12 cellular contexts compared by ENCODE assay signal in genomic region chr9:131675437-131676022, GRCh38.
A peak's percentile ranks its signal among the peaks of the same experiment; 100 is the strongest.
DNase-seq lines count a peak whose midpoint lies in the region; ATAC-seq and TF ChIP-seq lines count a peak whose summit lies in the region.
"Had no signal": no experiment of that assay in that cellular context is flagged by ENCODE, and none has a peak within 500 bp of the region (broad histone marks: within the 10 kb centered on the region; RNA-seq: fewer than 3 reads in every experiment).

No MANE protein-coding gene starts in this region.

- H3K27me3 Mint-ChIP-seq in MCF 10A (ENCODE audit: insufficient read depth, unreplicated experiment) = no peaks in the 10 kb centered on the region
- H3K27me3 Mint-ChIP-seq in activated naive CD8-positive, alpha-beta T cell treated with anti-CD3 and anti-CD28 coated beads, Interleukin-2, amount 10 ng/mL, durations not matched to agents 7 days and 5 days = no peaks in the 10 kb centered on the region

- H3K9me3 Mint-ChIP-seq in MCF 10A (ENCODE audit: unreplicated experiment) = no peaks in the 10 kb centered on the region
- H3K9me3 Mint-ChIP-seq in activated naive CD8-positive, alpha-beta T cell treated with anti-CD3 and anti-CD28 coated beads, Interleukin-2, amount 10 ng/mL, durations not matched to agents 7 days and 5 days = no peaks in the 10 kb centered on the region
- H3K9me3 Mint-ChIP-seq: activated naive CD4-positive, alpha-beta T cell treated with anti-CD3 and anti-CD28 coated beads for 36 hours had no signal

- BruUV-seq in MCF 10A (replicated peaks; lab: Mats Ljungman, UMichigan) (no TSS peak), mammary epithelial cell (replicated peaks; lab: Mats Ljungman, UMichigan) (no TSS peak)

- POLR2A ChIA-PET in MCF 10A (lab: Yijun Ruan, JAX) = interaction anchor here (0.9 to 2.1 kb wide), 3 partner anchors 17 to 42 kb away, joined by 3 to 8 read pairs (median 4); no protein-coding TSS in a partner anchor
- POLR2A ChIA-PET in activated naive CD8-positive, alpha-beta T cell treated with anti-CD3 and anti-CD28 coated beads, Interleukin-2, amount 10 ng/mL, durations not matched to agents 7 days and 5 days (lab: Charles Lee) = interaction anchor here (2.8 to 5.2 kb wide), 2 partner anchors 52 to 57 kb away, joined by 11 to 42 read pairs; no protein-coding TSS in a partner anchor

- H3K4me3 ChIP-seq in mammary epithelial cell (replicated peaks in 1 of 3; ENCODE audit: insufficient read depth in 1 of 3, low read depth in 2 of 3, low read length in 3 of 3) = no peak overlapping the region
- H3K4me3 ChIP-seq in lung = no peak overlapping the region
- no peak overlapping the region for H3K4me3 ChIP-seq in upper lobe of left lung
- H3K4me3 ChIP-seq in MG63 = no peak overlapping the region
- H3K4me3 ChIP-seq: SJSA1 had no signal

- intact Hi-C loops in MCF 10A (cut with micrococcal nuclease) = no loop called here
- intact Hi-C loops in mammary epithelial cell (cut with micrococcal nuclease) = loop anchor here (5.0 kb wide), 1 partner anchor 52 kb away; no protein-coding TSS in a partner anchor

- peaks cover 73% of the 10 kb centered on the region for H3K79me2 ChIP-seq in mammary epithelial cell (ENCODE audit: insufficient read depth, low read length)

- no peak for TF ChIP-seq POLR2A in upper lobe of left lung (IDR thresholded peaks at IDR 0.05)

- WGBS in mammary epithelial cell (ENCODE audit: low coverage, missing lambda C conversion rate) = 80% methylated on average over 5 of the region's 6 CpGs
- 67 to 80% methylated on average over 6 of the region's 6 CpGs for WGBS in lung, 2 donors
- 64 to 76% methylated on average over 6 of the region's 6 CpGs for WGBS in upper lobe of left lung, 2 donors

- no peaks in the 10 kb centered on the region for H3K27me3 ChIP-seq in mammary epithelial cell (ENCODE audit: insufficient read depth, low read length)
- no peaks in the 10 kb centered on the region for H3K27me3 ChIP-seq in lung (ENCODE audit: control insufficient read depth, insufficient read depth)
- no peaks in the 10 kb centered on the region for H3K27me3 ChIP-seq in upper lobe of left lung
- H3K27me3 ChIP-seq in MG63 = no peaks in the 10 kb centered on the region
- H3K27me3 ChIP-seq: SJSA1 had no signal

- H3K4me2 ChIP-seq in mammary epithelial cell (ENCODE audit: insufficient read depth, low read depth, low read length) = no peak overlapping the region

- DNase-seq in MCF 10A (ENCODE audit: unreplicated experiment) = no peak
- no peak for DNase-seq in mammary epithelial cell
- no peak for DNase-seq in activated naive CD8-positive, alpha-beta T cell treated with anti-CD3 and anti-CD28 coated beads, Interleukin-2, amount 10 ng/mL, durations not matched to agents 7 days and 5 days
- no peak for DNase-seq in lung (ENCODE audit: low spot score)
- no peak for DNase-seq in upper lobe of left lung
- DNase-seq in MG63 = no peak
- DNase-seq: NCI-H1105 treated with DMSO at 0.1 percent for 48 hours, posterior cingulate gyrus had no signal

- dilution Hi-C loops in mammary epithelial cell (cut with HindIII; ENCODE audit: low sequenced_read_pairs) = no loop called here

- H2AFZ ChIP-seq in mammary epithelial cell (ENCODE audit: low read depth, low read length) = no peak overlapping the region

- H3K9me3 ChIP-seq in mammary epithelial cell (replicated peaks; ENCODE audit: insufficient read depth, low read length) (no peaks in the 10 kb centered on the region), lung (ENCODE audit: control insufficient read depth in 2 of 2, insufficient read depth in 1 of 2, low read length in 1 of 2) (no peaks in the 10 kb centered on the region), upper lobe of left lung (no peaks in the 10 kb centered on the region), MG63 (no peaks in the 10 kb centered on the region; the same call in 1 of the 2 replicates)
- H3K9me3 ChIP-seq: SJSA1 had no signal

- H3K27ac ChIP-seq in mammary epithelial cell (ENCODE audit: insufficient read depth, low read depth, low read length) (no peak overlapping the region), lung (ENCODE audit: low read depth in 1 of 2, low read length in 1 of 2) (peak overlapping the region; percentile 86 to 90), upper lobe of left lung (peak overlapping the region; percentile 78 to 88 (median 84))
- H3K27ac ChIP-seq: SJSA1 had no signal

- no peak for TF ChIP-seq EP300 in upper lobe of left lung (IDR thresholded peaks at IDR 0.05)

- CTCF ChIA-PET in MCF 10A (lab: Yijun Ruan, JAX) = interaction anchor here (0.6 kb wide), 2 partner anchors 39 to 1440 kb away, joined by 3 read pairs; no protein-coding TSS in a partner anchor
- CTCF ChIA-PET in mammary epithelial cell (lab: Charles Lee; ENCODE audit: low non-redundant PET) = no interaction called here

- H3K9ac ChIP-seq in mammary epithelial cell (ENCODE audit: insufficient read depth, low read length) = no peak overlapping the region

- H3K27ac Mint-ChIP-seq in MCF 10A (ENCODE audit: low read depth, unreplicated experiment) = peak overlapping the region; percentile 90
- H3K27ac Mint-ChIP-seq in activated naive CD8-positive, alpha-beta T cell treated with anti-CD3 and anti-CD28 coated beads, Interleukin-2, amount 10 ng/mL, durations not matched to agents 7 days and 5 days = no peak overlapping the region
- H3K27ac Mint-ChIP-seq: activated naive CD4-positive, alpha-beta T cell treated with anti-CD3 and anti-CD28 coated beads for 36 hours had no signal

- H3K36me3 Mint-ChIP-seq in MCF 10A (ENCODE audit: insufficient read depth, unreplicated experiment) = peaks cover 5% of the 10 kb centered on the region
- H3K36me3 Mint-ChIP-seq in activated naive CD8-positive, alpha-beta T cell treated with anti-CD3 and anti-CD28 coated beads, Interleukin-2, amount 10 ng/mL, durations not matched to agents 7 days and 5 days = peaks cover 4% of the 10 kb centered on the region

- H3K36me3 ChIP-seq in mammary epithelial cell (ENCODE audit: insufficient read depth, low read length) (no peaks in the 10 kb centered on the region), lung (ENCODE audit: control insufficient read depth in 2 of 2, insufficient read depth in 2 of 2, low read length in 2 of 2) (no peaks in the 10 kb centered on the region), upper lobe of left lung (no peaks in the 10 kb centered on the region), MG63 (no peaks in the 10 kb centered on the region)
- H3K36me3 ChIP-seq: SJSA1 had no signal

- H3K4me1 ChIP-seq in mammary epithelial cell (ENCODE audit: insufficient read depth, low read length) (peaks cover 44% of the 10 kb centered on the region), lung (ENCODE audit: control insufficient read depth in 2 of 2, insufficient read depth in 2 of 2, low read length in 2 of 2) (peaks cover 48 to 50% of the 10 kb centered on the region in 2 donors), upper lobe of left lung (peaks cover 75 to 94% (median 89%) of the 10 kb centered on the region in 4 donors)

- ATAC-seq in activated naive CD8-positive, alpha-beta T cell treated with anti-CD3 and anti-CD28 coated beads, Interleukin-2, amount 10 ng/mL, durations not matched to agents 7 days and 5 days (ENCODE audit: low read depth) = no peak
- ATAC-seq in lung (ENCODE audit: insufficient read depth, low FRiP score) (no peak), upper lobe of left lung (ENCODE audit: low FRiP score in 2 of 2) (no peak), HG02678 (IDR thresholded peaks at IDR 0.05; ENCODE audit: unreplicated experiment) (no peak), HG03108 (IDR thresholded peaks at IDR 0.05; ENCODE audit: unreplicated experiment) (no peak)

- in situ Hi-C loops in mammary epithelial cell (cut with MboI; ENCODE audit: low sequenced_read_pairs in 2 of 2) = no loop called here

- no peaks in the 10 kb centered on the region for H4K20me1 ChIP-seq in mammary epithelial cell (ENCODE audit: insufficient read depth, low read length)

- H3K4me3 Mint-ChIP-seq in MCF 10A (ENCODE audit: unreplicated experiment) = no peak overlapping the region
- H3K4me3 Mint-ChIP-seq in activated naive CD8-positive, alpha-beta T cell treated with anti-CD3 and anti-CD28 coated beads, Interleukin-2, amount 10 ng/mL, durations not matched to agents 7 days and 5 days = peak overlapping the region; percentile 14
- H3K4me3 Mint-ChIP-seq: activated naive CD4-positive, alpha-beta T cell treated with anti-CD3 and anti-CD28 coated beads for 36 hours had no signal

- peaks cover 44% of the 10 kb centered on the region for H3K4me1 Mint-ChIP-seq in MCF 10A (ENCODE audit: insufficient read depth, unreplicated experiment)
- H3K4me1 Mint-ChIP-seq in activated naive CD8-positive, alpha-beta T cell treated with anti-CD3 and anti-CD28 coated beads, Interleukin-2, amount 10 ng/mL, durations not matched to agents 7 days and 5 days = peaks cover 60% of the 10 kb centered on the region

- TF ChIP-seq CTCF in MCF 10A (IDR thresholded peaks at IDR 0.05; ENCODE audit: unreplicated experiment) = no peak
- TF ChIP-seq CTCF in mammary epithelial cell (conservative IDR thresholded peaks at IDR 0.05 in 1 of 2, IDR thresholded peaks at IDR 0.05 in 1 of 2; ENCODE audit: extremely low read depth in 1 of 2, insufficient read depth in 1 of 2, low read depth in 1 of 2, low read length in 2 of 2) = no peak
- no peak for TF ChIP-seq CTCF in lung (IDR thresholded peaks at IDR 0.05; ENCODE audit: control extremely low read depth, extremely low read depth)
- TF ChIP-seq CTCF in upper lobe of left lung (IDR thresholded peaks at IDR 0.05) = no peak
